17 cellular contexts compared by ENCODE assay signal in genomic region chr1:217273866-217274265, GRCh38.
DNase-seq lines count a peak whose midpoint lies in the region; TF ChIP-seq lines count a peak whose summit lies in the region.
"Had no signal": no experiment of that assay in that cellular context is flagged by ENCODE, and none has a peak within 500 bp of the region (broad histone marks: within the 10 kb centered on the region; RNA-seq: fewer than 3 reads in every experiment).

No MANE protein-coding gene starts in this region.

- no TSS peak for BruUV-seq in MCF 10A (replicated peaks; lab: Mats Ljungman, UMichigan)

- no peak overlapping the region for H3K9ac ChIP-seq in colonic mucosa (ENCODE audit: low read depth in 2 of 2, low read length in 2 of 2)
- H3K9ac ChIP-seq: BLaER1 treated with 17β-estradiol and CSF1 and Interleukin-3, amounts not matched to agents 10 nM and 100 nM had no signal

- H3K4me1 Mint-ChIP-seq in MCF 10A (ENCODE audit: insufficient read depth, unreplicated experiment): peaks cover 18% of the 10 kb centered on the region

- CTCF ChIA-PET in MCF 10A (lab: Yijun Ruan, JAX): no interaction called here

- no peak overlapping the region for H3K4me3 Mint-ChIP-seq in MCF 10A (ENCODE audit: unreplicated experiment)

- H3K36me3 ChIP-seq in breast epithelium (no peaks in the 10 kb centered on the region), brain microvascular endothelial cell (replicated peaks) (no peaks in the 10 kb centered on the region), colonic mucosa (no peaks in the 10 kb centered on the region)
- H3K36me3 ChIP-seq: BLaER1 treated with 17β-estradiol and CSF1 and Interleukin-3, amounts not matched to agents 10 nM and 100 nM had no signal

- no peak for TF ChIP-seq CTCF in MCF 10A (IDR thresholded peaks at IDR 0.05; ENCODE audit: unreplicated experiment)
- no peak for TF ChIP-seq CTCF in breast epithelium (IDR thresholded peaks at IDR 0.05)
- TF ChIP-seq CTCF in brain microvascular endothelial cell (IDR thresholded peaks at IDR 0.05; ENCODE audit: low read depth, low read length, missing control alignments): no peak
- TF ChIP-seq CTCF in GM20000 (IDR thresholded peaks at IDR 0.05; ENCODE audit: extremely low read depth, missing control alignments): no peak
- TF ChIP-seq CTCF in colonic mucosa (IDR thresholded peaks at IDR 0.05): no peak

- DNase-seq in MCF 10A (ENCODE audit: unreplicated experiment) (no peak), breast epithelium (ENCODE audit: low spot score in 2 of 2) (no peak), brain microvascular endothelial cell (peak; percentile 62), non-pigmented ciliary epithelial cell (ENCODE audit: low read depth) (peak; percentile 51), GM20000 (ENCODE audit: low spot score) (no peak), colonic mucosa (no peak), HK-2 (ENCODE audit: unreplicated experiment) (no peak), OCI-M2 (lab: John Stamatoyannopoulos, UW; ENCODE audit: unreplicated experiment) (no peak)
- DNase-seq: DMS 273 treated with DMSO at 0.1 percent for 48 hours, KG1, MM.1S, NCI-H1105, NCI-H187 treated with DMSO at 0.1 percent for 48 hours, NCI-H446 treated with DMSO at 0.1 percent for 48 hours, NCI-H748 treated with DMSO at 0.1 percent for 48 hours had no signal

- POLR2A ChIA-PET in MCF 10A (lab: Yijun Ruan, JAX): no interaction called here

- in situ Hi-C loops in brain microvascular endothelial cell (cut with HindIII; ENCODE audit: low pct_ligation_motif_present, low sequenced_read_pairs): no loop called here

- H3K9me3 ChIP-seq in breast epithelium (no peaks in the 10 kb centered on the region), colonic mucosa (no peaks in the 10 kb centered on the region)
- H3K9me3 ChIP-seq: BLaER1 treated with 17β-estradiol and CSF1 and Interleukin-3, amounts not matched to agents 10 nM and 100 nM had no signal

- H3K27me3 Mint-ChIP-seq in MCF 10A (ENCODE audit: insufficient read depth, unreplicated experiment): no peaks in the 10 kb centered on the region

- H3K4me1 ChIP-seq in breast epithelium: no peaks in the 10 kb centered on the region
- H3K4me1 ChIP-seq in colonic mucosa: no peaks in the 10 kb centered on the region
- H3K4me1 ChIP-seq: BLaER1 treated with 17β-estradiol and CSF1 and Interleukin-3, amounts not matched to agents 10 nM and 100 nM had no signal

- H3K27ac Mint-ChIP-seq in MCF 10A (ENCODE audit: low read depth, unreplicated experiment): peak overlapping the region; percentile 52

- H3K4me3 ChIP-seq in breast epithelium: no peak overlapping the region
- no peak overlapping the region for H3K4me3 ChIP-seq in brain microvascular endothelial cell (ENCODE audit: low read depth, low read length)
- no peak overlapping the region for H3K4me3 ChIP-seq in colonic mucosa
- H3K4me3 ChIP-seq: BLaER1 treated with 17β-estradiol and CSF1 and Interleukin-3, amounts not matched to agents 10 nM and 100 nM had no signal

- H3K27me3 ChIP-seq in breast epithelium: no peaks in the 10 kb centered on the region
- H3K27me3 ChIP-seq in brain microvascular endothelial cell (replicated peaks): no peaks in the 10 kb centered on the region
- no peaks in the 10 kb centered on the region for H3K27me3 ChIP-seq in colonic mucosa
- H3K27me3 ChIP-seq: BLaER1 treated with 17β-estradiol and CSF1 and Interleukin-3, amounts not matched to agents 10 nM and 100 nM had no signal

- H3K9me3 Mint-ChIP-seq in MCF 10A (ENCODE audit: unreplicated experiment): no peaks in the 10 kb centered on the region

- H3K27ac ChIP-seq in breast epithelium (no peak overlapping the region), brain microvascular endothelial cell (peak overlapping the region; percentile 89), colonic mucosa (no peak overlapping the region)
- H3K27ac ChIP-seq: 22Rv1; BLaER1 treated with 17β-estradiol and CSF1 and Interleukin-3, amounts not matched to agents 10 nM and 100 nM had no signal

- H3K36me3 Mint-ChIP-seq in MCF 10A (ENCODE audit: insufficient read depth, unreplicated experiment): no peaks in the 10 kb centered on the region

- TF ChIP-seq POLR2A in breast epithelium (IDR thresholded peaks at IDR 0.05): no peak

- intact Hi-C loops in MCF 10A (cut with micrococcal nuclease) (no loop called here), breast epithelium (cut with DNase I; ENCODE audit: low total_unique reads) (no loop called here), colonic mucosa (cut with DNase I) (no loop called here)

Comparison
In these comparisons a context has a peak if more than half of its experiments do, and no peak if none do; other contexts are left out.
1. DNase-seq: peak in brain microvascular endothelial cell (single experiment) and non-pigmented ciliary epithelial cell (single experiment); none in MCF 10A (single experiment), breast epithelium (0 of 2), GM20000 (single experiment), colonic mucosa (single experiment), HK-2 (single experiment) and OCI-M2 (single experiment).